In genomic region chr17:2841606-2842005, GRCh38 we compare ENCODE assay signal across 27 cellular contexts. TPM values are rescaled to one million over a fixed set of nuclear protein-coding genes. Genes with fewer than 3 reads are reported as not detected.
DNase-seq lines count a peak whose midpoint lies in the region; ATAC-seq, FAIRE-seq and TF ChIP-seq lines count a peak whose summit lies in the region.
"Had no signal": no experiment of that assay in that cellular context is flagged by ENCODE, and none has a peak within 500 bp of the region (broad histone marks: within the 10 kb centered on the region; RNA-seq: fewer than 3 reads in every experiment).

No MANE protein-coding gene starts in this region.

- DNase-seq in GM23248 (peak; percentile 41), astrocyte (ENCODE audit: low read depth) (no peak), islet precursor cell (peak; percentile 65), HuH-7 (ENCODE audit: low spot score) (no peak), Kasumi-1 (lab: John Stamatoyannopoulos, UW) (no peak), endothelial cell (ENCODE audit: low spot score) (no peak)
- DNase-seq: activated CD4-positive, alpha-beta memory T cell treated with anti-CD3 and anti-CD28 coated beads, Interleukin-2, amount 10 ng/mL, durations not matched to agents 7 days and 5 days; aorta; CD4-positive, CD25-positive, alpha-beta regulatory T cell; left ventricle myocardium inferior; NCI-H1092; NCI-H187; NCI-H526 treated with DMSO at 0.1 percent for 48 hours; stimulated activated CD4-positive, alpha-beta T cell treated with anti-CD3 and anti-CD28 coated beads, Interleukin-4, amount 100 ng/mL, for 24 hours; stimulated activated naive B cell treated with anti-CD40 and anti-IgM and Interleukin-4, amounts not matched to agents 10 μg/mL and 1 μg/mL and 100 μg/mL, for 72 hours; uterus had no signal

- H2AFZ ChIP-seq in ACC112 (ENCODE audit: low read length, unreplicated experiment), result peak overlapping the region; percentile 74
- no peak overlapping the region for H2AFZ ChIP-seq in GM23248
- peak overlapping the region; percentile 67 for H2AFZ ChIP-seq in astrocyte (ENCODE audit: low read depth, low read length)
- H2AFZ ChIP-seq: parathyroid adenoma had no signal

- H3K27me3 Mint-ChIP-seq in astrocyte (ENCODE audit: low read depth, unreplicated experiment) (peaks cover 7% of the 10 kb centered on the region), endothelial cell (ENCODE audit: unreplicated experiment) (peaks cover 1% of the 10 kb centered on the region)
- H3K27me3 Mint-ChIP-seq: activated naive CD8-positive, alpha-beta T cell; CD4-positive, CD25-positive, alpha-beta regulatory T cell; central memory CD8-positive, alpha-beta T cell had no signal

- H3K9ac ChIP-seq in GM23248, result no peak overlapping the region
- no peak overlapping the region for H3K9ac ChIP-seq in astrocyte (ENCODE audit: low read length)
- H3K9ac ChIP-seq: parathyroid adenoma had no signal

- H3K4me2 ChIP-seq in GM23248 (ENCODE audit: unreplicated experiment) (no peak overlapping the region), astrocyte (ENCODE audit: low read length) (no peak overlapping the region)

- no peaks in the 10 kb centered on the region for H3F3A ChIP-seq in GM23248 (ENCODE audit: insufficient read depth)

- H3K27ac ChIP-seq in ACC112 (ENCODE audit: low read depth, low read length), result no peak overlapping the region
- no peak overlapping the region for H3K27ac ChIP-seq in GM23248
- H3K27ac ChIP-seq in astrocyte (ENCODE audit: low read depth, low read length), result no peak overlapping the region
- H3K27ac ChIP-seq: left ventricle myocardium inferior, parathyroid adenoma, right atrium auricular region, uterus had no signal

- no peak overlapping the region for H3K4me3 Mint-ChIP-seq in astrocyte (ENCODE audit: unreplicated experiment)
- H3K4me3 Mint-ChIP-seq in endothelial cell (ENCODE audit: unreplicated experiment), result no peak overlapping the region
- H3K4me3 Mint-ChIP-seq: activated CD4-positive, alpha-beta memory T cell treated with anti-CD3 and anti-CD28 coated beads, Interleukin-2, amount 10 ng/mL, durations not matched to agents 7 days and 5 days; activated naive CD8-positive, alpha-beta T cell; CD4-positive, CD25-positive, alpha-beta regulatory T cell; central memory CD8-positive, alpha-beta T cell; mesothelial cell of epicardium; nephron; stimulated activated naive B cell treated with anti-CD40 and anti-IgM and Interleukin-4, amounts not matched to agents 10 μg/mL and 1 μg/mL and 100 μg/mL, for 72 hours had no signal

- H3K9me3 ChIP-seq in GM23248 (ENCODE audit: low read depth), result no peaks in the 10 kb centered on the region
- no peaks in the 10 kb centered on the region for H3K9me3 ChIP-seq in astrocyte (ENCODE audit: insufficient read depth, low read depth, low read length)
- H3K9me3 ChIP-seq: left ventricle myocardium inferior, right atrium auricular region, uterus had no signal

- H3K27ac Mint-ChIP-seq in astrocyte (ENCODE audit: unreplicated experiment) (no peak overlapping the region), endothelial cell (ENCODE audit: unreplicated experiment) (no peak overlapping the region)
- H3K27ac Mint-ChIP-seq: activated CD4-positive, alpha-beta memory T cell treated with anti-CD3 and anti-CD28 coated beads, Interleukin-2, amount 10 ng/mL, durations not matched to agents 7 days and 5 days; activated naive CD8-positive, alpha-beta T cell; activated T-helper 2 cell treated with anti-CD3 and anti-CD28 coated beads, Interferon-gamma antibody, Interleukin-2, Interleukin-4, amounts not matched to agents 10 μg/mL and 5 μg/mL and 100 μg/mL, durations not matched to agents 14 hours and 24 hours and 36 hours; CD4-positive, CD25-positive, alpha-beta regulatory T cell; mesothelial cell of epicardium; nephron; stimulated activated naive B cell treated with anti-CD40 and anti-IgM and Interleukin-4, amounts not matched to agents 10 μg/mL and 1 μg/mL and 100 μg/mL, for 72 hours had no signal

- H3K4me1 Mint-ChIP-seq in astrocyte (ENCODE audit: low read depth, unreplicated experiment), result peaks cover 8% of the 10 kb centered on the region
- H3K4me1 Mint-ChIP-seq in endothelial cell (ENCODE audit: unreplicated experiment), result peaks cover 7% of the 10 kb centered on the region
- H3K4me1 Mint-ChIP-seq: mesothelial cell of epicardium had no signal

- ATAC-seq in HG03439 (IDR thresholded peaks at IDR 0.05; ENCODE audit: unreplicated experiment), result no peak
- ATAC-seq: activated CD4-positive, CD25-positive, alpha-beta regulatory T cell treated with anti-CD3 and anti-CD28 coated beads, Interleukin-2, amount 50 U/mL, for 24 hours; stimulated activated naive B cell treated with anti-CD40 and anti-IgM and Interleukin-4, amounts not matched to agents 10 μg/mL and 1 μg/mL and 100 μg/mL, for 72 hours had no signal

- H4K20me1 ChIP-seq in GM23248 (ENCODE audit: insufficient read depth), result no peaks in the 10 kb centered on the region
- no peaks in the 10 kb centered on the region for H4K20me1 ChIP-seq in astrocyte (ENCODE audit: insufficient read depth, low read length)

- FAIRE-seq in astrocyte (lab: Jason Lieb, UNC), result no peak
- FAIRE-seq: G401.6 had no signal

- no peaks in the 10 kb centered on the region for H3K9me3 Mint-ChIP-seq in astrocyte (ENCODE audit: unreplicated experiment)
- H3K9me3 Mint-ChIP-seq in endothelial cell (ENCODE audit: unreplicated experiment), result no peaks in the 10 kb centered on the region
- H3K9me3 Mint-ChIP-seq: activated CD4-positive, alpha-beta memory T cell treated with anti-CD3 and anti-CD28 coated beads, Interleukin-2, amount 10 ng/mL, durations not matched to agents 7 days and 5 days; activated T-helper 2 cell treated with anti-CD3 and anti-CD28 coated beads, Interferon-gamma antibody, Interleukin-2, Interleukin-4, amounts not matched to agents 10 μg/mL and 5 μg/mL and 100 μg/mL, durations not matched to agents 14 hours and 24 hours and 36 hours; CD4-positive, CD25-positive, alpha-beta regulatory T cell; central memory CD8-positive, alpha-beta T cell; mesothelial cell of epicardium; nephron; stimulated activated naive B cell treated with anti-CD40 and anti-IgM and Interleukin-4, amounts not matched to agents 10 μg/mL and 1 μg/mL and 100 μg/mL, for 72 hours had no signal

- in situ Hi-C loops in GM23248 (cut with MboI), result no loop called here

- 51 to 60% methylated on average over 5 of the region's 5 CpGs for WGBS in GM23248 (ENCODE audit: low coverage in 1 of 2, low lambda C conversion rate in 2 of 2, missing lambda C conversion rate in 2 of 2), 2 experiments

- no peaks in the 10 kb centered on the region for H3K36me3 ChIP-seq in ACC112 (ENCODE audit: insufficient read depth, low read length)
- no peaks in the 10 kb centered on the region for H3K36me3 ChIP-seq in GM23248 (ENCODE audit: low read depth)
- H3K36me3 ChIP-seq in astrocyte (ENCODE audit: insufficient read depth, low read length), result no peaks in the 10 kb centered on the region
- H3K36me3 ChIP-seq: left ventricle myocardium inferior, right atrium auricular region, uterus had no signal

- H3K79me2 ChIP-seq in ACC112 (ENCODE audit: control insufficient read depth, insufficient read depth, low read length, unreplicated experiment) (no peaks in the 10 kb centered on the region), GM23248 (ENCODE audit: insufficient read depth) (no peaks in the 10 kb centered on the region), astrocyte (ENCODE audit: insufficient read depth, low read length) (no peaks in the 10 kb centered on the region)
- H3K79me2 ChIP-seq: parathyroid adenoma had no signal

- H3K9me2 ChIP-seq in GM23248 (ENCODE audit: insufficient read depth), result no peaks in the 10 kb centered on the region

- no peaks in the 10 kb centered on the region for H3K36me3 Mint-ChIP-seq in astrocyte (ENCODE audit: low read depth, unreplicated experiment)
- no peaks in the 10 kb centered on the region for H3K36me3 Mint-ChIP-seq in endothelial cell (ENCODE audit: low read depth, unreplicated experiment)
- H3K36me3 Mint-ChIP-seq: mesothelial cell of epicardium had no signal

- TF ChIP-seq CTCF in astrocyte (IDR thresholded peaks at IDR 0.05; ENCODE audit: insufficient read depth, low read depth, low read length) (no peak), endothelial cell (IDR thresholded peaks at IDR 0.05; ENCODE audit: unreplicated experiment) (no peak)

- no peaks in the 10 kb centered on the region for H3K27me3 ChIP-seq in ACC112 (ENCODE audit: insufficient read depth, low read length)
- no peaks in the 10 kb centered on the region for H3K27me3 ChIP-seq in GM23248 (replicated peaks; ENCODE audit: insufficient read depth)
- peaks cover 2% of the 10 kb centered on the region for H3K27me3 ChIP-seq in astrocyte (ENCODE audit: insufficient read depth, low read length)
- H3K27me3 ChIP-seq: right atrium auricular region, uterus had no signal

- H3K4me3 ChIP-seq in ACC112 (ENCODE audit: low read depth, low read length) (no peak overlapping the region), GM23248 (no peak overlapping the region), astrocyte (ENCODE audit: insufficient read depth, low read depth, low read length) (no peak overlapping the region)
- H3K4me3 ChIP-seq: left ventricle myocardium inferior, right atrium auricular region, uterus had no signal

- H3K4me1 ChIP-seq in ACC112 (ENCODE audit: control insufficient read depth, insufficient read depth, low read length, unreplicated experiment) (peaks cover 8% of the 10 kb centered on the region), GM23248 (ENCODE audit: insufficient read depth) (no peaks in the 10 kb centered on the region), astrocyte (ENCODE audit: insufficient read depth, low read length) (no peaks in the 10 kb centered on the region)
- H3K4me1 ChIP-seq: left ventricle myocardium inferior, parathyroid adenoma, right atrium auricular region, uterus had no signal

RNA-seq across cellular contexts. Expression of gene RAP1GAP2, which starts 45.4 kb away (rescaled TPM):
- total RNA-seq in GM23248 (2014; rRNA removed; shearing (Covaris generic)), result 2.0 and 3.8 TPM in 2 replicates
- polyA plus RNA-seq in GM23248 (2016; fragmentation: Nextera tagmentation; extraction: Ambion mirVana), result 0.74 and 0.99 TPM in 2 replicates
- 7.8 and 8.6 TPM in 2 replicates for total RNA-seq in astrocyte
- total RNA-seq in endothelial cell (ENCODE audit: unreplicated experiment), result 10.6 TPM

Comparison
In these comparisons a context has a peak if more than half of its experiments do, and no peak if none do; other contexts are left out.
1. DNase-seq: peak in GM23248 (single experiment) and islet precursor cell (single experiment); none in astrocyte (single experiment), HuH-7 (single experiment), Kasumi-1 (0 of 2) and endothelial cell (single experiment).